In the genomic region with DNA sequence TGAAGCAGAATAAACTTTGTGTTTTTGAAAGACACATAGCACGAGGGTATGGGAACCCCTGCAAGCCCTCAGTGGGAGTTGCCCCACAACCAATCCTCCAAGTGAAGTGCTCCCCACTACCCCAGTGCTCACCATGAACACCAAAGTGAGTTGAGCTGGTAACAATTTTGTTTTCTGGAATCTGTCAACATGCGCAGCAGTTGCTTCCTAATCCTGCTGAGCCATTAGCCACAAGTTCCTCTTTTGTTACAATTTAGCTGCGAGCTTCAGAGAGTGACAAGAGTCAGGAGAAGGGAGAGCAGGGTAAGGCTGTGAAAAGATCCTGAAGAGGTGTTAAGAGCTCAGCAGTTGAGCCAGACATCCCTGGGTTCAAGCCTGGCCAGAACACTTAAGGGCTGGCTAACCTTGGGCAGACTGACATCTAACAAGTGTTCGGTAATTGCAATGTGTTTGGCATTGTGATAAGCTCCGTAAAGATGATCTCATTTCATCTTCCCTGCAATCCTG, we compare ENCODE assay signal across 1 cellular context.
TF ChIP-seq lines count a peak whose summit lies in the region.

No MANE protein-coding gene starts in this region.

TF ChIP-seq in GM23338, 12 proteins besides CTCF, POLR2A, EP300 and RAD21 (continued from another document):
- TF ChIP-seq, protein P1, sequence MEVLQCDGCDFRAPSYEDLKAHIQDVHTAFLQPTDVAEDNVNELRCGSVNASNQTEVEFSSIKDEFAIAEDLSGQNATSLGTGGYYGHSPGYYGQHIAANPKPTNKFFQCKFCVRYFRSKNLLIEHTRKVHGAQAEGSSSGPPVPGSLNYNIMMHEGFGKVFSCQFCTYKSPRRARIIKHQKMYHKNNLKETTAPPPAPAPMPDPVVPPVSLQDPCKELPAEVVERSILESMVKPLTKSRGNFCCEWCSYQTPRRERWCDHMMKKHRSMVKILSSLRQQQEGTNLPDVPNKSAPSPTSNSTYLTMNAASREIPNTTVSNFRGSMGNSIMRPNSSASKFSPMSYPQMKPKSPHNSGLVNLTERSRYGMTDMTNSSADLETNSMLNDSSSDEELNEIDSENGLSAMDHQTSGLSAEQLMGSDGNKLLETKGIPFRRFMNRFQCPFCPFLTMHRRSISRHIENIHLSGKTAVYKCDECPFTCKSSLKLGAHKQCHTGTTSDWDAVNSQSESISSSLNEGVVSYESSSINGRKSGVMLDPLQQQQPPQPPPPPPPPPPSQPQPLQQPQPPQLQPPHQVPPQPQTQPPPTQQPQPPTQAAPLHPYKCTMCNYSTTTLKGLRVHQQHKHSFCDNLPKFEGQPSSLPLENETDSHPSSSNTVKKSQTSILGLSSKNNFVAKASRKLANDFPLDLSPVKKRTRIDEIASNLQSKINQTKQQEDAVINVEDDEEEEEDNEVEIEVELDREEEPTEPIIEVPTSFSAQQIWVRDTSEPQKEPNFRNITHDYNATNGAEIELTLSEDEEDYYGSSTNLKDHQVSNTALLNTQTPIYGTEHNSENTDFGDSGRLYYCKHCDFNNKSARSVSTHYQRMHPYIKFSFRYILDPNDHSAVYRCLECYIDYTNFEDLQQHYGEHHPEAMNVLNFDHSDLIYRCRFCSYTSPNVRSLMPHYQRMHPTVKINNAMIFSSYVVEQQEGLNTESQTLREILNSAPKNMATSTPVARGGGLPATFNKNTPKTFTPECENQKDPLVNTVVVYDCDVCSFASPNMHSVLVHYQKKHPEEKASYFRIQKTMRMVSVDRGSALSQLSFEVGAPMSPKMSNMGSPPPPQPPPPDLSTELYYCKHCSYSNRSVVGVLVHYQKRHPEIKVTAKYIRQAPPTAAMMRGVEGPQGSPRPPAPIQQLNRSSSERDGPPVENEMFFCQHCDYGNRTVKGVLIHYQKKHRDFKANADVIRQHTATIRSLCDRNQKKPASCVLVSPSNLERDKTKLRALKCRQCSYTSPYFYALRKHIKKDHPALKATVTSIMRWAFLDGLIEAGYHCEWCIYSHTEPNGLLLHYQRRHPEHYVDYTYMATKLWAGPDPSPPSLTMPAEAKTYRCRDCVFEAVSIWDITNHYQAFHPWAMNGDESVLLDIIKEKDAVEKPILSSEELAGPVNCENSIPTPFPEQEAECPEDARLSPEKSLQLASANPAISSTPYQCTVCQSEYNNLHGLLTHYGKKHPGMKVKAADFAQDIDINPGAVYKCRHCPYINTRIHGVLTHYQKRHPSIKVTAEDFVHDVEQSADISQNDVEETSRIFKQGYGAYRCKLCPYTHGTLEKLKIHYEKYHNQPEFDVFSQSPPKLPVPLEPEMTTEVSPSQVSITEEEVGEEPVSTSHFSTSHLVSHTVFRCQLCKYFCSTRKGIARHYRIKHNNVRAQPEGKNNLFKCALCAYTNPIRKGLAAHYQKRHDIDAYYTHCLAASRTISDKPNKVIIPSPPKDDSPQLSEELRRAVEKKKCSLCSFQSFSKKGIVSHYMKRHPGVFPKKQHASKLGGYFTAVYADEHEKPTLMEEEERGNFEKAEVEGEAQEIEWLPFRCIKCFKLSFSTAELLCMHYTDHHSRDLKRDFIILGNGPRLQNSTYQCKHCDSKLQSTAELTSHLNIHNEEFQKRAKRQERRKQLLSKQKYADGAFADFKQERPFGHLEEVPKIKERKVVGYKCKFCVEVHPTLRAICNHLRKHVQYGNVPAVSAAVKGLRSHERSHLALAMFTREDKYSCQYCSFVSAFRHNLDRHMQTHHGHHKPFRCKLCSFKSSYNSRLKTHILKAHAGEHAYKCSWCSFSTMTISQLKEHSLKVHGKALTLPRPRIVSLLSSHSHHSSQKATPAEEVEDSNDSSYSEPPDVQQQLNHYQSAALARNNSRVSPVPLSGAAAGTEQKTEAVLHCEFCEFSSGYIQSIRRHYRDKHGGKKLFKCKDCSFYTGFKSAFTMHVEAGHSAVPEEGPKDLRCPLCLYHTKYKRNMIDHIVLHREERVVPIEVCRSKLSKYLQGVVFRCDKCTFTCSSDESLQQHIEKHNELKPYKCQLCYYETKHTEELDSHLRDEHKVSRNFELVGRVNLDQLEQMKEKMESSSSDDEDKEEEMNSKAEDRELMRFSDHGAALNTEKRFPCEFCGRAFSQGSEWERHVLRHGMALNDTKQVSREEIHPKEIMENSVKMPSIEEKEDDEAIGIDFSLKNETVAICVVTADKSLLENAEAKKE (CRISPR knock-in tag; IDR thresholded peaks at IDR 0.05) = no peak
- TF ChIP-seq POLR2AphosphoS5 (IDR thresholded peaks at IDR 0.05; ENCODE audit: low read depth) = no peak
TF ChIP-seq in GM23338: peak in this region for 0.
